ENCODE assay signal across 34 cellular contexts in genomic region chr21:30030416-30030815, GRCh38.
"Had no signal": no experiment of that assay in that cellular context is flagged by ENCODE, and none has a peak within 500 bp of the region (broad histone marks: within the 10 kb centered on the region; RNA-seq: fewer than 3 reads in every experiment).

No MANE protein-coding gene starts in this region.

- H3K9me3 ChIP-seq: MG63 had no signal

- DNase-seq: Karpas-422, Kasumi-1, MG63, MM.1S, MV-4-11, NCI-H1048, NCI-H1092, NCI-H1092 treated with DMSO at 0.1 percent for 48 hours, NCI-H1105, NCI-H1105 treated with DMSO at 0.1 percent for 48 hours, NCI-H1417, NCI-H1417 treated with DMSO at 0.1 percent for 48 hours, NCI-H1436, NCI-H1436 treated with DMSO at 0.1 percent for 48 hours, NCI-H146, NCI-H1694, NCI-H1694 treated with DMSO at 0.1 percent for 48 hours, NCI-H187, NCI-H187 treated with DMSO at 0.1 percent for 48 hours, NCI-H1930, NCI-H2029, NCI-H2029 treated with DMSO at 0.1 percent for 48 hours, NCI-H2081, NCI-H2081 treated with DMSO at 0.1 percent for 48 hours, NCI-H2107, NCI-H2171, NCI-H2171 treated with DMSO at 0.1 percent for 48 hours, NCI-H2227 treated with DMSO at 0.1 percent for 48 hours, NCI-H226, NCI-H345, NCI-H446, NCI-H446 treated with DMSO at 0.1 percent for 48 hours, NCI-H510A had no signal

- H3K27me3 ChIP-seq: MG63 had no signal

- H3K4me2 ChIP-seq: KMS-11 had no signal

- H3K9ac ChIP-seq: KMS-11 had no signal

- H3K36me3 ChIP-seq: MG63 had no signal

- H3K4me3 ChIP-seq: MG63 had no signal

- H3K27ac ChIP-seq: KMS-11 had no signal
